ENCODE assay signal across 31 cellular contexts in the genomic region with DNA sequence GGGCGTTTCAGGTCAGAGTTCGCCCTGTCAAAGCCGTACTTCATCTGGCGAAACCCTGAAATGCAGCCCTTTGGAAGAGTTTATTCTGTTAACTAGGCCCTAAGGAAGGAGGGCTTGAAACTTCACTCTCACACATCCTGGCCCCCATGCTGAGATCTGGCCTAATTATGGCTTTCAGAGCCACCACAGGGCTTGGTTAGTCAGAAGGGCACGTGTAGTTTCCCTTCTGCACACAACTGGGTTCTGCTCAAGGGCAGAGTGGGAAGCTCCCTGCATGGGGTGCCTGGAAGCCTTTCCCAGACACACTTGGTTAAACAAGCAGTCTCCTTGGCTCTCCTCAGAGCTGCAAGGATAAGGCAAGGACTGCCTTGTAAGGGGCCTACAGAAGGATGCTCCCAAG.
DNase-seq lines count a peak whose midpoint lies in the region; ATAC-seq, FAIRE-seq and TF ChIP-seq lines count a peak whose summit lies in the region.
"Had no signal": no experiment of that assay in that cellular context is flagged by ENCODE, and none has a peak within 500 bp of the region (broad histone marks: within the 10 kb centered on the region; RNA-seq: fewer than 3 reads in every experiment).

No MANE protein-coding gene starts in this region.

- no peak overlapping the region for H2BK5ac ChIP-seq in mesenchymal stem cell (ENCODE audit: low read depth, low read length, poor library complexity, severe bottlenecking)

- SMC1A ChIA-PET in GM12878 (lab: Charles Lee; ENCODE audit: uncharacterized antibody, unreplicated experiment): interaction anchor here (0.9 to 1.5 kb wide), 3 partner anchors 11 to 93 kb away, joined by 4 read pairs; no protein-coding TSS in a partner anchor

- H3K79me1 ChIP-seq in mesenchymal stem cell (replicated peaks; ENCODE audit: low read length, poor library complexity, severe bottlenecking): no peaks in the 10 kb centered on the region

- TF ChIP-seq CTCF in GM12878 (IDR thresholded peaks at IDR 0.05 in 2 of 3, conservative IDR thresholded peaks at IDR 0.05 in 1 of 3; ENCODE audit: control insufficient read depth in 2 of 3, extremely low read depth in 1 of 3, insufficient read depth in 1 of 3, low read depth in 3 of 3, low read length in 3 of 3) (no peak), hepatocyte (IDR thresholded peaks at IDR 0.05; ENCODE audit: poor library complexity) (no peak)

- no peak for FAIRE-seq in GM12878 (lab: Jason Lieb, UNC)

- H3K79me2 ChIP-seq in GM12878 (ENCODE audit: control insufficient read depth, insufficient read depth, low read length): no peaks in the 10 kb centered on the region
- H3K79me2 ChIP-seq in hepatocyte: no peaks in the 10 kb centered on the region
- H3K79me2 ChIP-seq in GM23248 (ENCODE audit: insufficient read depth): no peaks in the 10 kb centered on the region

- BruUV-seq in GM12878 (replicated peaks; lab: Mats Ljungman, UMichigan): no TSS peak

- intact Hi-C loops in GM12878 (cut with micrococcal nuclease; ENCODE audit: unreplicated experiment): no loop called here

- H2BK15ac ChIP-seq in mesenchymal stem cell (ENCODE audit: low read depth, poor library complexity, severe bottlenecking): no peak overlapping the region

- CTCF ChIA-PET in GM12878 (lab: Yijun Ruan, JAX): interaction anchor here (0.6 kb wide), 1 partner anchor 1255 kb away, joined by 3 read pairs; no protein-coding TSS in a partner anchor

- H4K20me1 ChIP-seq in GM12878 (ENCODE audit: control insufficient read depth, insufficient read depth) (no peaks in the 10 kb centered on the region), hepatocyte (ENCODE audit: insufficient read depth, poor library complexity, severe bottlenecking) (no peaks in the 10 kb centered on the region), GM23248 (ENCODE audit: insufficient read depth) (no peaks in the 10 kb centered on the region)

- no peak overlapping the region for H3K4ac ChIP-seq in mesenchymal stem cell (ENCODE audit: low read depth in 1 of 2, low read length in 2 of 2)

- no peaks in the 10 kb centered on the region for H3F3A ChIP-seq in GM23248 (ENCODE audit: insufficient read depth)

- 58% methylated on average over 5 of the region's 5 CpGs for WGBS in GM12878 (ENCODE audit: insufficient coverage, insufficient replicate concordance, low lambda C conversion rate, missing lambda C conversion rate)
- 52% methylated on average over 4 of the region's 5 CpGs for WGBS in mesenchymal stem cell
- WGBS in hepatocyte (ENCODE audit: low lambda C conversion rate, missing lambda C conversion rate): 63% methylated on average over 5 of the region's 5 CpGs
- WGBS in GM23248 (ENCODE audit: low coverage in 1 of 2, low lambda C conversion rate in 2 of 2, missing lambda C conversion rate in 2 of 2), 2 experiments: 22 to 26% methylated on average over 5 of the region's 5 CpGs

- H3K4me1 ChIP-seq in GM12878 (ENCODE audit: control insufficient read depth, insufficient read depth, low read length): no peaks in the 10 kb centered on the region
- peaks cover 8% of the 10 kb centered on the region for H3K4me1 ChIP-seq in mesenchymal stem cell (ENCODE audit: control insufficient read depth, insufficient read depth, low read depth, low read length)
- H3K4me1 ChIP-seq in hepatocyte (ENCODE audit: insufficient read depth): no peaks in the 10 kb centered on the region
- no peaks in the 10 kb centered on the region for H3K4me1 ChIP-seq in GM23248 (ENCODE audit: insufficient read depth)
- H3K4me1 ChIP-seq: colonic mucosa, prostate gland, transverse colon had no signal

- DNase-seq in ELF-1 (ENCODE audit: low read depth, low spot score) (peak; percentile 23), NCI-H2107 (lab: John Stamatoyannopoulos, UW) (peak; percentile 37), GM12878 (ENCODE audit: low read depth, low spot score) (no peak), mesenchymal stem cell (no peak), hepatocyte (ENCODE audit: low spot score) (no peak), GM23248 (no peak), LoVo (ENCODE audit: low spot score) (no peak)
- DNase-seq: activated CD4-positive, alpha-beta T cell treated with anti-CD3 and anti-CD28 coated beads for 48 hours; activated CD8-positive, alpha-beta memory T cell treated with anti-CD3 and anti-CD28 coated beads for 24 hours; activated naive CD4-positive, alpha-beta T cell treated with anti-CD3 and anti-CD28 coated beads, Interleukin-2, amount 50 U/mL, for 16 hours; activated T-cell treated with anti-CD3 and anti-CD28 coated beads for 4 hours; amygdala; CD8-positive, alpha-beta memory T cell; colonic mucosa; DMS 273 treated with DMSO at 0.1 percent for 48 hours; effector memory CD4-positive, alpha-beta T cell; GOT3; islet precursor cell; midbrain; naive thymus-derived CD8-positive, alpha-beta T cell; NCI-H1417 treated with DMSO at 0.1 percent for 48 hours; NCI-H2081; NCI-H774; T1000; transverse colon had no signal

- H3K27me3 ChIP-seq in GM12878 (replicated peaks in 1 of 2; ENCODE audit: control insufficient read depth in 2 of 2, insufficient read depth in 2 of 2, low read length in 1 of 2) (no peaks in the 10 kb centered on the region), mesenchymal stem cell (ENCODE audit: control insufficient read depth in 1 of 2, insufficient read depth in 1 of 2, low read length in 2 of 2) (peaks cover 0 to 7% of the 10 kb centered on the region in 2 experiments), hepatocyte (no peaks in the 10 kb centered on the region), GM23248 (replicated peaks; ENCODE audit: insufficient read depth) (no peaks in the 10 kb centered on the region)
- H3K27me3 ChIP-seq: colonic mucosa, transverse colon had no signal

- H3K9ac ChIP-seq in GM12878 (ENCODE audit: control insufficient read depth, insufficient read depth, low read length) (no peak overlapping the region), mesenchymal stem cell (ENCODE audit: low read length) (no peak overlapping the region), GM23248 (no peak overlapping the region)
- H3K9ac ChIP-seq: KMS-11 had no signal

- H3K4me3 ChIP-seq in GM12878: no peak overlapping the region
- H3K4me3 ChIP-seq in mesenchymal stem cell (ENCODE audit: insufficient read depth in 1 of 2, low read depth in 1 of 2, low read length in 2 of 2): no peak overlapping the region
- no peak overlapping the region for H3K4me3 ChIP-seq in hepatocyte
- no peak overlapping the region for H3K4me3 ChIP-seq in GM23248
- H3K4me3 ChIP-seq: colonic mucosa, prostate gland, transverse colon had no signal

- no peak overlapping the region for H3K18ac ChIP-seq in mesenchymal stem cell (ENCODE audit: low read depth in 1 of 2, low read length in 2 of 2)

- no peaks in the 10 kb centered on the region for H3K9me2 ChIP-seq in hepatocyte (replicated peaks; ENCODE audit: insufficient read depth)
- no peaks in the 10 kb centered on the region for H3K9me2 ChIP-seq in GM23248 (ENCODE audit: insufficient read depth)

- no peak overlapping the region for H2AK5ac ChIP-seq in mesenchymal stem cell (ENCODE audit: low read length, severe bottlenecking)

- H3K14ac ChIP-seq in mesenchymal stem cell (ENCODE audit: low read length in 2 of 2): no peak overlapping the region

- H3K9me3 ChIP-seq in GM12878 (replicated peaks; ENCODE audit: control insufficient read depth, insufficient read depth, low read length) (no peaks in the 10 kb centered on the region), mesenchymal stem cell (ENCODE audit: control insufficient read depth, low read length) (peaks cover 5% of the 10 kb centered on the region), hepatocyte (ENCODE audit: low read depth) (no peaks in the 10 kb centered on the region), GM23248 (ENCODE audit: low read depth) (no peaks in the 10 kb centered on the region)
- H3K9me3 ChIP-seq: colonic mucosa, prostate gland, transverse colon had no signal

- in situ Hi-C loops in GM12878 (cut with MboI): no loop called here
- in situ Hi-C loops in GM23248 (cut with MboI): no loop called here

- H3K23ac ChIP-seq in mesenchymal stem cell (ENCODE audit: low read length in 2 of 2): no peak overlapping the region

- RAD21 ChIA-PET in GM12878 (lab: Charles Lee; ENCODE audit: unreplicated experiment): interaction anchor here (1.1 kb wide), 1 partner anchor 36 kb away, joined by 3 read pairs; no protein-coding TSS in a partner anchor

- TF ChIP-seq RAD21 in GM12878 (IDR thresholded peaks at IDR 0.05; ENCODE audit: insufficient read depth, low read depth, low read length): no peak

- H2BK120ac ChIP-seq in mesenchymal stem cell (ENCODE audit: low read depth, low read length): no peak overlapping the region

- no peak overlapping the region for H4K91ac ChIP-seq in mesenchymal stem cell (ENCODE audit: low read length)

- H3K36me3 ChIP-seq in GM12878 (ENCODE audit: control insufficient read depth in 2 of 2, insufficient read depth in 2 of 2, low read length in 1 of 2) (no peaks in the 10 kb centered on the region), mesenchymal stem cell (ENCODE audit: control insufficient read depth in 1 of 2, insufficient read depth in 2 of 2, low read depth in 1 of 2, low read length in 2 of 2) (no peaks in the 10 kb centered on the region), hepatocyte (replicated peaks; ENCODE audit: insufficient read depth, low read depth) (no peaks in the 10 kb centered on the region), GM23248 (ENCODE audit: low read depth) (no peaks in the 10 kb centered on the region)
- H3K36me3 ChIP-seq: colonic mucosa, prostate gland, transverse colon, WERI-Rb-1 had no signal

- POLR2A ChIA-PET in GM12878 (lab: Charles Lee): interaction anchor here (0.6 kb wide), 1 partner anchor 10 kb away, joined by 3 read pairs; no protein-coding TSS in a partner anchor

- no peak for TF ChIP-seq EP300 in GM12878 (IDR thresholded peaks at IDR 0.05; ENCODE audit: borderline replicate concordance in 1 of 2, control insufficient read depth in 1 of 2, low read depth in 2 of 2, low read length in 2 of 2)

- TF ChIP-seq POLR2A in GM12878 (IDR thresholded peaks at IDR 0.05; ENCODE audit: low read depth, low read length): no peak

- H3K4me2 ChIP-seq in GM12878 (ENCODE audit: control insufficient read depth, insufficient read depth): no peak overlapping the region
- H3K4me2 ChIP-seq in mesenchymal stem cell (ENCODE audit: low read length, poor library complexity, severe bottlenecking): peak overlapping the region; percentile 1
- H3K4me2 ChIP-seq in hepatocyte: no peak overlapping the region
- H3K4me2 ChIP-seq in GM23248 (ENCODE audit: unreplicated experiment): no peak overlapping the region
- H3K4me2 ChIP-seq: KMS-11 had no signal

- no peak overlapping the region for H2AFZ ChIP-seq in GM12878 (ENCODE audit: control insufficient read depth, low read depth, low read length)
- no peak overlapping the region for H2AFZ ChIP-seq in mesenchymal stem cell (ENCODE audit: low read depth, low read length)
- H2AFZ ChIP-seq in hepatocyte: no peak overlapping the region
- no peak overlapping the region for H2AFZ ChIP-seq in GM23248

- H2BK12ac ChIP-seq in mesenchymal stem cell (ENCODE audit: low read length in 2 of 2): no peak overlapping the region

- H3K27ac ChIP-seq in GM12878 (ENCODE audit: control insufficient read depth, insufficient read depth): no peak overlapping the region
- H3K27ac ChIP-seq in mesenchymal stem cell (ENCODE audit: low read length, poor library complexity, severe bottlenecking): peak overlapping the region; percentile 25
- H3K27ac ChIP-seq in hepatocyte: no peak overlapping the region
- no peak overlapping the region for H3K27ac ChIP-seq in GM23248
- H3K27ac ChIP-seq: colonic mucosa, HL-60, KMS-11, prostate gland, transverse colon, WERI-Rb-1 had no signal

- no peak overlapping the region for H4K8ac ChIP-seq in mesenchymal stem cell (ENCODE audit: low read length)

- ATAC-seq in GM12878: no peak
- no peak for ATAC-seq in GM21447 (IDR thresholded peaks at IDR 0.05; ENCODE audit: unreplicated experiment)
- ATAC-seq: naive thymus-derived CD8-positive, alpha-beta T cell; stimulated activated effector memory CD8-positive, alpha-beta T cell treated with anti-CD3 and anti-CD28 coated beads, Interleukin-12 subunit alpha, Interleukin-12 subunit beta, amount 100 ng/mL, for 72 hours had no signal

Comparison
In these comparisons a context has a peak if more than half of its experiments do, and no peak if none do; other contexts are left out.
1. DNase-seq: peak in ELF-1 (single experiment) and NCI-H2107 (single experiment); none in GM12878 (single experiment), mesenchymal stem cell (single experiment), hepatocyte (single experiment), GM23248 (single experiment) and LoVo (single experiment).